In the genomic region with DNA sequence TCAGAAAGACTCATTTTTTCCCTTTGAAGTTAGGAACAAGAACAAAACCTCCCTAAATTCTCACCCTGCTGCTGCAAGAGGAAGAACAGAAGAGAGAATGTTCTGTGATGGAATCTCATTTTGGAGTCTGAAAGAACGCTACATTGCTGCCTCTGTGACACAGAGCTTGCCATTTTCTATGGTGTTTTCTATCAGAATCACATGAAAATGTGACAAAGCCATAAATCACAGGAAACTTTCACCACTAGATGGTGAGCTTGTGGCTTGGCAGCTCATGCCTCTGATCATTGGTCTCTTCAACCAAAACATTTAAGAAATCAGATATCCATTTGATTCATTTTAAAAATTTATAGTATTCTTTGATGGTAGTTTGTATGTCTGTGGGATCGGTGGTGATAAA, we compare ENCODE assay signal across 8 cellular contexts.
DNase-seq lines count a peak whose midpoint lies in the region; ATAC-seq, FAIRE-seq and TF ChIP-seq lines count a peak whose summit lies in the region.

No MANE protein-coding gene starts in this region.

- DNase-seq in cardiac muscle cell (ENCODE audit: low read depth in 1 of 2, low spot score in 1 of 2) (peak; percentile 43 to 50), Right ventricle myocardium inferior (ENCODE audit: missing footprints) (no peak), SW480 (ENCODE audit: low spot score) (peak; percentile 21), hepatocyte (ENCODE audit: low spot score) (peak; percentile 40), urothelium cell line (ENCODE audit: low spot score) (peak; percentile 6), sciatic nerve (ENCODE audit: low spot score) (no peak)
- DNase-seq in activated CD4-positive, alpha-beta memory T cell treated with anti-CD3 and anti-CD28 coated beads for 36 hours, result no peak

- peak overlapping the region; percentile 49 for H3K27ac ChIP-seq in cardiac muscle cell
- no peak overlapping the region for H3K27ac ChIP-seq in hepatocyte

- intact Hi-C loops in Right ventricle myocardium inferior (cut with DNase I), result loop anchor here (2.0 kb wide), 2 partner anchors 83 to 349 kb away; a partner anchor contains a TSS
- intact Hi-C loops in sciatic nerve (cut with DNase I), result no loop called here
- intact Hi-C loops in activated CD4-positive, alpha-beta memory T cell treated with anti-CD3 and anti-CD28 coated beads for 36 hours (cut with micrococcal nuclease), result no loop called here

- H3K36me3 ChIP-seq in cardiac muscle cell (no peaks in the 10 kb centered on the region), hepatocyte (replicated peaks; ENCODE audit: insufficient read depth, low read depth) (no peaks in the 10 kb centered on the region)

- no peaks in the 10 kb centered on the region for H3K9me2 ChIP-seq in hepatocyte (replicated peaks; ENCODE audit: insufficient read depth)

- CTCF ChIA-PET in activated CD4-positive, alpha-beta memory T cell treated with anti-CD3 and anti-CD28 coated beads for 36 hours (lab: Charles Lee), result no interaction called here

- H3K79me2 ChIP-seq in hepatocyte, result no peaks in the 10 kb centered on the region

- 31% methylated on average over 2 of the region's 2 CpGs for WGBS in hepatocyte (ENCODE audit: low lambda C conversion rate, missing lambda C conversion rate)

- no peaks in the 10 kb centered on the region for H3K36me3 Mint-ChIP-seq in activated CD4-positive, alpha-beta memory T cell treated with anti-CD3 and anti-CD28 coated beads for 36 hours

- H2AFZ ChIP-seq in hepatocyte, result no peak overlapping the region

- no peak overlapping the region for H3K4me3 Mint-ChIP-seq in activated CD4-positive, alpha-beta memory T cell treated with anti-CD3 and anti-CD28 coated beads for 36 hours

- ATAC-seq in Right ventricle myocardium inferior (no peak), GM19452 (IDR thresholded peaks at IDR 0.05; ENCODE audit: unreplicated experiment) (no peak), sciatic nerve (no peak)

- no peaks in the 10 kb centered on the region for H4K20me1 ChIP-seq in hepatocyte (ENCODE audit: insufficient read depth, poor library complexity, severe bottlenecking)

- no peak overlapping the region for H3K4me2 ChIP-seq in hepatocyte

- no peaks in the 10 kb centered on the region for H3K27me3 ChIP-seq in cardiac muscle cell
- no peaks in the 10 kb centered on the region for H3K27me3 ChIP-seq in hepatocyte

- TF ChIP-seq CTCF in cardiac muscle cell (IDR thresholded peaks at IDR 0.05; ENCODE audit: low read depth, low read length), result peak; percentile 50
- TF ChIP-seq CTCF in hepatocyte (IDR thresholded peaks at IDR 0.05; ENCODE audit: poor library complexity), result peak; percentile 54

- H3K27ac Mint-ChIP-seq in activated CD4-positive, alpha-beta memory T cell treated with anti-CD3 and anti-CD28 coated beads for 36 hours, result no peak overlapping the region

- no peaks in the 10 kb centered on the region for H3K9me3 ChIP-seq in cardiac muscle cell (ENCODE audit: low read depth)
- no peaks in the 10 kb centered on the region for H3K9me3 ChIP-seq in hepatocyte (ENCODE audit: low read depth)

- POLR2A ChIA-PET in activated CD4-positive, alpha-beta memory T cell treated with anti-CD3 and anti-CD28 coated beads for 36 hours (lab: Charles Lee), result no interaction called here

- H3K4me1 ChIP-seq in cardiac muscle cell (ENCODE audit: low read depth), result peaks cover 19% of the 10 kb centered on the region
- no peaks in the 10 kb centered on the region for H3K4me1 ChIP-seq in hepatocyte (ENCODE audit: insufficient read depth)

- no peaks in the 10 kb centered on the region for H3K27me3 Mint-ChIP-seq in activated CD4-positive, alpha-beta memory T cell treated with anti-CD3 and anti-CD28 coated beads for 36 hours

- no peaks in the 10 kb centered on the region for H3K9me3 Mint-ChIP-seq in activated CD4-positive, alpha-beta memory T cell treated with anti-CD3 and anti-CD28 coated beads for 36 hours

- no peaks in the 10 kb centered on the region for H3K4me1 Mint-ChIP-seq in activated CD4-positive, alpha-beta memory T cell treated with anti-CD3 and anti-CD28 coated beads for 36 hours (ENCODE audit: low read depth)

- no peak for FAIRE-seq in urothelium cell line (lab: Jason Lieb, UNC)

- H3K4me3 ChIP-seq in cardiac muscle cell, result no peak overlapping the region
- H3K4me3 ChIP-seq in hepatocyte, result no peak overlapping the region

Comparison
In these comparisons a context has a peak if more than half of its experiments do, and no peak if none do; other contexts are left out.
1. DNase-seq: peak in cardiac muscle cell (2 of 2), SW480 (single experiment), hepatocyte (single experiment) and urothelium cell line (single experiment); none in Right ventricle myocardium inferior (single experiment), sciatic nerve (single experiment) and activated CD4-positive, alpha-beta memory T cell treated with anti-CD3 and anti-CD28 coated beads for 36 hours (single experiment).